Comparison of ENCODE assay signal across 1 cellular context in genomic region chr16:67483150-67483549, GRCh38.
TF ChIP-seq lines count a peak whose summit lies in the region.

TSS of gene AGRP (minus strand) at chr16:67483547. CDS start at chr16:67483398, 149 bp downstream.

TF ChIP-seq in IMR-90, 13 proteins besides CTCF, POLR2A, EP300 and RAD21:
- TF ChIP-seq NFE2L2 (IDR thresholded peaks at IDR 0.05; ENCODE audit: low read depth, low read length) (no peak), MXI1 (IDR thresholded peaks at IDR 0.05; ENCODE audit: borderline replicate concordance, low read depth, low read length) (no peak), MAZ (IDR thresholded peaks at IDR 0.05; ENCODE audit: borderline replicate concordance, low read depth, low read length) (no peak), RFX5 (IDR thresholded peaks at IDR 0.05; ENCODE audit: low read depth, low read length) (no peak), BHLHE40 (IDR thresholded peaks at IDR 0.05; ENCODE audit: low read depth, low read length) (no peak), USF2 (IDR thresholded peaks at IDR 0.05; ENCODE audit: low read depth, low read length) (no peak), SMC3 (IDR thresholded peaks at IDR 0.05; ENCODE audit: low read depth, low read length) (no peak), CHD1 (IDR thresholded peaks at IDR 0.05; ENCODE audit: low read depth, low read length) (no peak), FOS (IDR thresholded peaks at IDR 0.05; ENCODE audit: low read depth, low read length) (no peak), MAFK (IDR thresholded peaks at IDR 0.05; ENCODE audit: low read depth, low read length) (no peak), RCOR1 (IDR thresholded peaks at IDR 0.05; ENCODE audit: insufficient replicate concordance, low read length) (no peak), CEBPB (IDR thresholded peaks at IDR 0.05; ENCODE audit: low read depth, low read length) (no peak)
- TF ChIP-seq, protein P1, sequence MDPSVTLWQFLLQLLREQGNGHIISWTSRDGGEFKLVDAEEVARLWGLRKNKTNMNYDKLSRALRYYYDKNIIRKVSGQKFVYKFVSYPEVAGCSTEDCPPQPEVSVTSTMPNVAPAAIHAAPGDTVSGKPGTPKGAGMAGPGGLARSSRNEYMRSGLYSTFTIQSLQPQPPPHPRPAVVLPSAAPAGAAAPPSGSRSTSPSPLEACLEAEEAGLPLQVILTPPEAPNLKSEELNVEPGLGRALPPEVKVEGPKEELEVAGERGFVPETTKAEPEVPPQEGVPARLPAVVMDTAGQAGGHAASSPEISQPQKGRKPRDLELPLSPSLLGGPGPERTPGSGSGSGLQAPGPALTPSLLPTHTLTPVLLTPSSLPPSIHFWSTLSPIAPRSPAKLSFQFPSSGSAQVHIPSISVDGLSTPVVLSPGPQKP (IDR thresholded peaks at IDR 0.05; ENCODE audit: borderline replicate concordance, low read depth, low read length) = no peak
